In genomic region chr2:145593280-145593679, GRCh38 we compare ENCODE assay signal across 11 cellular contexts.
A peak's percentile ranks its signal among the peaks of the same experiment; 100 is the strongest.
DNase-seq lines count a peak whose midpoint lies in the region; ATAC-seq and TF ChIP-seq lines count a peak whose summit lies in the region.
"Had no signal": no experiment of that assay in that cellular context is flagged by ENCODE, and none has a peak within 500 bp of the region (broad histone marks: within the 10 kb centered on the region; RNA-seq: fewer than 3 reads in every experiment).

No MANE protein-coding gene starts in this region.

- no peak for TF ChIP-seq POLR2A in sigmoid colon (IDR thresholded peaks at IDR 0.05)

- no peak for TF ChIP-seq CTCF in sigmoid colon (IDR thresholded peaks at IDR 0.05)

- no peaks in the 10 kb centered on the region for H3K36me3 ChIP-seq in sigmoid colon
- H3K36me3 ChIP-seq: thyroid gland had no signal

- no peak overlapping the region for H3K4me3 ChIP-seq in sigmoid colon
- H3K4me3 ChIP-seq: thyroid gland had no signal

- DNase-seq in NCI-H446 (lab: John Stamatoyannopoulos, UW): no peak
- DNase-seq in middle frontal gyrus (ENCODE audit: extremely low spot score, low spot score): no peak
- DNase-seq in DMS153 treated with DMSO at 0.1 percent for 48 hours (lab: John Stamatoyannopoulos, UW; ENCODE audit: unreplicated experiment): no peak
- no peak for DNase-seq in sigmoid colon
- DNase-seq: amygdala; effector CD8-positive, alpha-beta T cell; hippocampal formation; thyroid gland had no signal

- 76 to 77% methylated on average over 1 of the region's 1 CpG for WGBS in sigmoid colon, 2 donors

- intact Hi-C loops in sigmoid colon (cut with DNase I): no loop called here

- ATAC-seq in GM19025 (IDR thresholded peaks at IDR 0.05; ENCODE audit: low read depth, unreplicated experiment) (peak; percentile 49), HG02759 (IDR thresholded peaks at IDR 0.05; ENCODE audit: unreplicated experiment) (peak; percentile 58), HG03565 (IDR thresholded peaks at IDR 0.05; ENCODE audit: unreplicated experiment) (peak; percentile 77)

- H3K27ac ChIP-seq in sigmoid colon: no peak overlapping the region
- H3K27ac ChIP-seq: thyroid gland had no signal

- TF ChIP-seq EP300 in sigmoid colon (IDR thresholded peaks at IDR 0.05): no peak

- no peaks in the 10 kb centered on the region for H3K27me3 ChIP-seq in sigmoid colon
- H3K27me3 ChIP-seq: thyroid gland had no signal

- H3K4me1 ChIP-seq in sigmoid colon: no peaks in the 10 kb centered on the region
- H3K4me1 ChIP-seq: thyroid gland had no signal

- no peaks in the 10 kb centered on the region for H3K9me3 ChIP-seq in sigmoid colon
- H3K9me3 ChIP-seq: thyroid gland had no signal
